1 cellular context compared by ENCODE assay signal in the genomic region with DNA sequence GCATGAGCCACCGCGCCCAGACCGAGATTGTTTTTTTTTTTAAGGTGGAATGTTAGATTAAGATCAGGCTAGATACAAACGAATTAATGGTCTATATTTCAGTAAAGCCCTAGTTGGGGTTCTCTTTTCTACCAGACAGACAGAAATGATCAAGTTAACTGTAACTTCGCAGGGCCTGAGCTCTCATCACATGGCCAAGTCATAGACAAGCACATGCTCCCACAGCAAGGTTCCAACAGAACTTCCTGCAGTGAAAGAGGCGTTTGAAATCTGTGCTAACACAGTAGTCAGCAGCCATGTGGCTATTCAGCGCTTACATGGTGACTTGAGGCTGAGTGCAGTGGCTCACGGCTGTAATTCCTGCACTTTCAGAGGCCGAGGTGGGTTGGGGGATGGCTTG.
TF ChIP-seq lines count a peak whose summit lies in the region.

No MANE protein-coding gene starts in this region.

TF ChIP-seq in GM23338, 12 proteins besides CTCF, POLR2A, EP300 and RAD21 (continued from another document):
- TF ChIP-seq, protein P1, sequence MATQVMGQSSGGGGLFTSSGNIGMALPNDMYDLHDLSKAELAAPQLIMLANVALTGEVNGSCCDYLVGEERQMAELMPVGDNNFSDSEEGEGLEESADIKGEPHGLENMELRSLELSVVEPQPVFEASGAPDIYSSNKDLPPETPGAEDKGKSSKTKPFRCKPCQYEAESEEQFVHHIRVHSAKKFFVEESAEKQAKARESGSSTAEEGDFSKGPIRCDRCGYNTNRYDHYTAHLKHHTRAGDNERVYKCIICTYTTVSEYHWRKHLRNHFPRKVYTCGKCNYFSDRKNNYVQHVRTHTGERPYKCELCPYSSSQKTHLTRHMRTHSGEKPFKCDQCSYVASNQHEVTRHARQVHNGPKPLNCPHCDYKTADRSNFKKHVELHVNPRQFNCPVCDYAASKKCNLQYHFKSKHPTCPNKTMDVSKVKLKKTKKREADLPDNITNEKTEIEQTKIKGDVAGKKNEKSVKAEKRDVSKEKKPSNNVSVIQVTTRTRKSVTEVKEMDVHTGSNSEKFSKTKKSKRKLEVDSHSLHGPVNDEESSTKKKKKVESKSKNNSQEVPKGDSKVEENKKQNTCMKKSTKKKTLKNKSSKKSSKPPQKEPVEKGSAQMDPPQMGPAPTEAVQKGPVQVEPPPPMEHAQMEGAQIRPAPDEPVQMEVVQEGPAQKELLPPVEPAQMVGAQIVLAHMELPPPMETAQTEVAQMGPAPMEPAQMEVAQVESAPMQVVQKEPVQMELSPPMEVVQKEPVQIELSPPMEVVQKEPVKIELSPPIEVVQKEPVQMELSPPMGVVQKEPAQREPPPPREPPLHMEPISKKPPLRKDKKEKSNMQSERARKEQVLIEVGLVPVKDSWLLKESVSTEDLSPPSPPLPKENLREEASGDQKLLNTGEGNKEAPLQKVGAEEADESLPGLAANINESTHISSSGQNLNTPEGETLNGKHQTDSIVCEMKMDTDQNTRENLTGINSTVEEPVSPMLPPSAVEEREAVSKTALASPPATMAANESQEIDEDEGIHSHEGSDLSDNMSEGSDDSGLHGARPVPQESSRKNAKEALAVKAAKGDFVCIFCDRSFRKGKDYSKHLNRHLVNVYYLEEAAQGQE (IDR thresholded peaks at IDR 0.05; ENCODE audit: unreplicated experiment): no peak
